ENCODE assay signal across 1 cellular context in the genomic region with DNA sequence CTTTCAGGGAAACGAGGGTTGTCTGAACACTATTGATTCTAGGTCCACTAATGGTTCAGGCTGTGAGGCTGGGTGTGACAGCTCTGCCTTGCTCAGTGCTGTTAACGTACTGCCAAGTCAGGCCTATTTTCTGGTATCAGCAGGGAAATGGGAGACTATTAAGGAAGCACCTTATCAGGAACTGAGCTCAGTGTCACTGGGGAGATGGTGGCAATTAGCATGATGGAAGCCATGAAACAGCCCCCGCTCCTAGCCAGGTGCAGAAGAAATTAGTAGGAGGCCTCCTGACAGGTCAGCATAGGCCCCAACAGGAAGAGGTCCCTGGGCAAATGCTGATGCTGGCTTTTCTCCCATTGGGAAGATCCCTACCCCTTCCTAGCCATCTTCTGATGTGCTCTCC.
TF ChIP-seq lines count a peak whose summit lies in the region.

No MANE protein-coding gene starts in this region.

TF ChIP-seq in H1, 55 proteins besides CTCF, POLR2A, EP300 and RAD21 (continued from another document):
- TF ChIP-seq SIN3A (conservative IDR thresholded peaks at IDR 0.05 in 1 of 2, IDR thresholded peaks at IDR 0.05 in 1 of 2; ENCODE audit: low read depth in 1 of 2, low read length in 2 of 2) (no peak), POLR2AphosphoS5 (IDR thresholded peaks at IDR 0.05; ENCODE audit: low read depth, low read length) (no peak), TCF12 (IDR thresholded peaks at IDR 0.05; ENCODE audit: low read depth, low read length) (no peak), CTBP2 (IDR thresholded peaks at IDR 0.05; ENCODE audit: borderline replicate concordance, insufficient read depth, insufficient read length, low read length) (no peak), TAF7 (optimal IDR thresholded peaks at IDR 0.05; ENCODE audit: borderline replicate concordance, low read depth, low read length) (no peak), SUZ12 (IDR thresholded peaks at IDR 0.05; ENCODE audit: low read length) (no peak), RNF2 (IDR thresholded peaks at IDR 0.05; ENCODE audit: borderline replicate concordance, low read depth, low read length, missing control alignments, poor library complexity, severe bottlenecking) (no peak), TBP (IDR thresholded peaks at IDR 0.05; ENCODE audit: low read depth, low read length) (no peak), NRF1 (IDR thresholded peaks at IDR 0.05; ENCODE audit: low read depth, low read length) (no peak), CBX8 (IDR thresholded peaks at IDR 0.05; ENCODE audit: borderline replicate concordance, low read depth, low read length) (no peak), CHD7 (IDR thresholded peaks at IDR 0.05; ENCODE audit: insufficient replicate concordance, low read length) (no peak), KDM5A (IDR thresholded peaks at IDR 0.05; ENCODE audit: low read length) (no peak), HDAC6 (IDR thresholded peaks at IDR 0.05; ENCODE audit: low read depth, low read length) (no peak)
